ENCODE assay signal across 18 cellular contexts in the genomic region with DNA sequence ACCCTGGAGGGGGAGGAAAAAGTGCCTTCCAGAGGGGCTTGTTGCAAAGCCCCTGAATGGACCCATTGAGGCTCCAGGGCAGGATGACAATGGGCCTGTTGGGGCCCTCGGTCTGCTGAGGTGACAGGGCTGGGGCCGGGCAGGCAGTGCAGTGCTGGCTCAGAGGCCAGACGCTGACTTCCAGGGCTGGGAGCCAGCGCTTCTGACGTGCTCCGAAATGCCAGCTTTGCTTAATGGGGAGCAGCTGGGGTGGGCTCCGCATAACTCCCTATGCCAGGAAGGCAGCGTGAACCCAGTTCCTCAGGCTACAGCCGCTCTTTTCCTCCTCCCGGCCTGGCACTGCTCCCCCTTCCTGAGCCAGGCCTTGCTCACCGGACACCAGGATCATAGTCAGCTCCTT. TPM values are rescaled to one million over a fixed set of nuclear protein-coding genes. Genes with fewer than 3 reads are reported as not detected.
DNase-seq lines count a peak whose midpoint lies in the region; ATAC-seq and TF ChIP-seq lines count a peak whose summit lies in the region.
"Had no signal": no experiment of that assay in that cellular context is flagged by ENCODE, and none has a peak within 500 bp of the region (broad histone marks: within the 10 kb centered on the region; RNA-seq: fewer than 3 reads in every experiment).

No MANE protein-coding gene starts in this region.

- H3K36me3 ChIP-seq in IMR-90 (ENCODE audit: control insufficient read depth, insufficient read depth, low read length) (no peaks in the 10 kb centered on the region), sigmoid colon (no peaks in the 10 kb centered on the region), uterus (no peaks in the 10 kb centered on the region)
- H3K36me3 ChIP-seq: spleen had no signal

- H2BK15ac ChIP-seq in IMR-90 (ENCODE audit: low read depth, low read length) = no peak overlapping the region

- POLR2A ChIA-PET in IMR-90 (lab: Charles Lee; ENCODE audit: unreplicated experiment) = no interaction called here

- H3K4me3 ChIP-seq in IMR-90 (ENCODE audit: insufficient read depth, low read depth, low read length) (no peak overlapping the region), sigmoid colon (no peak overlapping the region), uterus (no peak overlapping the region)
- H3K4me3 ChIP-seq: spleen had no signal

- CTCF ChIA-PET in IMR-90 (lab: Yijun Ruan, JAX) = interaction anchor here (1.1 kb wide), 1 partner anchor 173 kb away, joined by 5 read pairs; no protein-coding TSS in a partner anchor

- H3K27me3 ChIP-seq in IMR-90 (ENCODE audit: control insufficient read depth, insufficient read depth, low read length) = no peaks in the 10 kb centered on the region
- H3K27me3 ChIP-seq in sigmoid colon = no peaks in the 10 kb centered on the region
- H3K27me3 ChIP-seq in uterus = no peaks in the 10 kb centered on the region
- H3K27me3 ChIP-seq: spleen had no signal

- H3K14ac ChIP-seq in IMR-90 (replicated peaks; ENCODE audit: low read depth, low read length) = no peak overlapping the region

- 58% methylated on average over 7 of the region's 11 CpGs; no CpG with 5 or more reads in 1 of the 2 experiments for WGBS in IMR-90 (ENCODE audit: extremely low coverage in 2 of 2, insufficient read length in 1 of 2), 2 experiments
- WGBS in sigmoid colon, 2 donors = 91 to 94% methylated on average over 11 of the region's 11 CpGs

- intact Hi-C loops in IMR-90 (cut with micrococcal nuclease) (no loop called here), left ventricle myocardium superior (cut with micrococcal nuclease) (no loop called here), sigmoid colon (cut with DNase I) (no loop called here), uterus (cut with DNase I; ENCODE audit: low total_unique reads) (no loop called here)

- peaks cover 76 to 80% of the 10 kb centered on the region in 2 experiments for H3K79me1 ChIP-seq in IMR-90 (ENCODE audit: low read depth in 1 of 2, low read length in 2 of 2)

- no peak overlapping the region for H2AK5ac ChIP-seq in IMR-90 (ENCODE audit: low read depth, low read length)

- DNase-seq in IMR-90 (no peak), cerebellar cortex (ENCODE audit: low spot score) (peak; percentile 96), left ventricle myocardium superior (peak; percentile 71), sigmoid colon (peak; percentile 91), H4 (ENCODE audit: low spot score) (no peak), uterus (no peak)
- DNase-seq: activated CD4-positive, CD25-positive, alpha-beta regulatory T cell treated with anti-CD3 and anti-CD28 coated beads, Interleukin-2, amount 50 U/mL, for 72 hours; activated CD8-positive, alpha-beta memory T cell treated with anti-CD3 and anti-CD28 coated beads, Interleukin-2, amount 50 U/mL, for 4 hours; AML-193; Calu3; effector memory CD8-positive, alpha-beta T cell; KBM-7; NCI-H1417; SHP77 treated with DMSO at 0.1 percent for 48 hours; spleen; stimulated activated naive CD8-positive, alpha-beta T cell treated with anti-CD3 and anti-CD28 coated beads, Interleukin-15, Interleukin-2, amounts not matched to agents 100 U/mL and 50 U/mL, for 24 hours had no signal

- H3K4me1 ChIP-seq in IMR-90 (ENCODE audit: control insufficient read depth, insufficient read depth, low read length) (peaks cover 6% of the 10 kb centered on the region; the same call in 1 of the 2 replicates), sigmoid colon (peaks cover 0 to 85% (median 75%) of the 10 kb centered on the region in 4 donors), uterus (no peaks in the 10 kb centered on the region)
- H3K4me1 ChIP-seq: spleen had no signal

- no peak overlapping the region for H3K4me2 ChIP-seq in IMR-90 (ENCODE audit: low read depth, low read length)

- no peak overlapping the region for H3K27ac ChIP-seq in IMR-90 (ENCODE audit: insufficient read depth, low read length)
- peak overlapping the region; percentile 75 to 98 (median 86) for H3K27ac ChIP-seq in sigmoid colon
- no peak overlapping the region for H3K27ac ChIP-seq in uterus
- H3K27ac ChIP-seq: spleen had no signal

- H4K20me1 ChIP-seq in IMR-90 (ENCODE audit: insufficient read depth, low read length) = peaks cover 21% of the 10 kb centered on the region; the same call in 1 of the 2 replicates

- peaks cover 23% of the 10 kb centered on the region for H3K9me1 ChIP-seq in IMR-90 (ENCODE audit: insufficient read depth, low read length)

- no peak overlapping the region for H2AFZ ChIP-seq in IMR-90 (replicated peaks; ENCODE audit: low read length, poor library complexity)

- dilution Hi-C loops in IMR-90 (cut with HindIII; ENCODE audit: low sequenced_read_pairs, unreplicated experiment) = no loop called here

- H4K8ac ChIP-seq in IMR-90 (ENCODE audit: low read depth in 2 of 2, low read length in 2 of 2) = no peak overlapping the region

- H3K9me3 ChIP-seq in IMR-90 (ENCODE audit: control insufficient read depth, insufficient read depth, low read length) (no peaks in the 10 kb centered on the region), sigmoid colon (no peaks in the 10 kb centered on the region), uterus (no peaks in the 10 kb centered on the region)
- H3K9me3 ChIP-seq: spleen had no signal

- BruUV-seq in IMR-90 (replicated peaks; lab: Mats Ljungman, UMichigan) = no TSS peak

- no peak overlapping the region for H4K5ac ChIP-seq in IMR-90 (ENCODE audit: low read depth, low read length)

- peak overlapping the region; percentile 0 for H2AK9ac ChIP-seq in IMR-90 (replicated peaks; ENCODE audit: low read depth, low read length, poor library complexity)

- in situ Hi-C loops in IMR-90 (cut with MboI; ENCODE audit: low sequenced_read_pairs) = loop anchor here (10.0 kb wide), 1 partner anchor 394 kb away; no protein-coding TSS in a partner anchor

- no peak for ATAC-seq in IMR-90 (ENCODE audit: low read depth)
- ATAC-seq in left ventricle myocardium superior = peak; percentile 71
- no peak for ATAC-seq in HG03097 (IDR thresholded peaks at IDR 0.05; ENCODE audit: low FRiP score, unreplicated experiment)
- ATAC-seq in GM21381 (IDR thresholded peaks at IDR 0.05; ENCODE audit: unreplicated experiment) = no peak
- ATAC-seq: effector memory CD8-positive, alpha-beta T cell; stimulated activated naive CD8-positive, alpha-beta T cell treated with anti-CD3 and anti-CD28 coated beads, Interleukin-15, Interleukin-2, amounts not matched to agents 100 U/mL and 50 U/mL, for 24 hours had no signal

- H2BK5ac ChIP-seq in IMR-90 (ENCODE audit: low read depth, low read length, poor library complexity, severe bottlenecking) = no peak overlapping the region

- TF ChIP-seq RAD21 in IMR-90 (IDR thresholded peaks at IDR 0.05; ENCODE audit: low read length) = no peak

- no peak overlapping the region for H2BK20ac ChIP-seq in IMR-90 (ENCODE audit: low read depth, low read length)

- no peak overlapping the region for H3K4ac ChIP-seq in IMR-90 (ENCODE audit: low read depth, low read length)

- TF ChIP-seq CTCF in IMR-90 (conservative IDR thresholded peaks at IDR 0.05; ENCODE audit: low read depth, low read length) (no peak), sigmoid colon (IDR thresholded peaks at IDR 0.05) (no peak), uterus (IDR thresholded peaks at IDR 0.05) (no peak)

- H3K9ac ChIP-seq in IMR-90 (ENCODE audit: low read depth, low read length) = no peak overlapping the region

- H3K18ac ChIP-seq in IMR-90 (ENCODE audit: low read depth, low read length) = no peak overlapping the region

- TF ChIP-seq POLR2A in IMR-90 (IDR thresholded peaks at IDR 0.05; ENCODE audit: low read depth, low read length) (no peak), sigmoid colon (IDR thresholded peaks at IDR 0.05) (no peak), uterus (IDR thresholded peaks at IDR 0.05) (no peak)

- no peak overlapping the region for H2BK120ac ChIP-seq in IMR-90 (ENCODE audit: low read depth, low read length)

- H3K56ac ChIP-seq in IMR-90 (ENCODE audit: extremely low read depth, insufficient read depth, low read length) = no peak overlapping the region

- H4K91ac ChIP-seq in IMR-90 (ENCODE audit: insufficient read depth, low read depth, low read length) = no peak overlapping the region

- TF ChIP-seq EP300 in sigmoid colon (IDR thresholded peaks at IDR 0.05) = peak in 2 of 4 donors; percentile 25 to 63

- no peak overlapping the region for H3K23ac ChIP-seq in IMR-90 (ENCODE audit: low read depth, low read length)

TF ChIP-seq in IMR-90, 13 proteins besides CTCF, POLR2A, EP300 and RAD21 (continues in another document):
- TF ChIP-seq CEBPB (IDR thresholded peaks at IDR 0.05; ENCODE audit: low read depth, low read length) (no peak), BHLHE40 (IDR thresholded peaks at IDR 0.05; ENCODE audit: low read depth, low read length) (no peak), RFX5 (IDR thresholded peaks at IDR 0.05; ENCODE audit: low read depth, low read length) (no peak), MAFK (IDR thresholded peaks at IDR 0.05; ENCODE audit: low read depth, low read length) (no peak), MAZ (IDR thresholded peaks at IDR 0.05; ENCODE audit: borderline replicate concordance, low read depth, low read length) (no peak), FOS (IDR thresholded peaks at IDR 0.05; ENCODE audit: low read depth, low read length) (no peak), SMC3 (IDR thresholded peaks at IDR 0.05; ENCODE audit: low read depth, low read length) (no peak), NFE2L2 (IDR thresholded peaks at IDR 0.05; ENCODE audit: low read depth, low read length) (no peak), RCOR1 (IDR thresholded peaks at IDR 0.05; ENCODE audit: insufficient replicate concordance, low read length) (no peak), MXI1 (IDR thresholded peaks at IDR 0.05; ENCODE audit: borderline replicate concordance, low read depth, low read length) (no peak)
- TF ChIP-seq, protein P1, sequence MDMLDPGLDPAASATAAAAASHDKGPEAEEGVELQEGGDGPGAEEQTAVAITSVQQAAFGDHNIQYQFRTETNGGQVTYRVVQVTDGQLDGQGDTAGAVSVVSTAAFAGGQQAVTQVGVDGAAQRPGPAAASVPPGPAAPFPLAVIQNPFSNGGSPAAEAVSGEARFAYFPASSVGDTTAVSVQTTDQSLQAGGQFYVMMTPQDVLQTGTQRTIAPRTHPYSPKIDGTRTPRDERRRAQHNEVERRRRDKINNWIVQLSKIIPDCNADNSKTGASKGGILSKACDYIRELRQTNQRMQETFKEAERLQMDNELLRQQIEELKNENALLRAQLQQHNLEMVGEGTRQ (IDR thresholded peaks at IDR 0.05; ENCODE audit: low read depth, low read length) = no peak

RNA-seq across cellular contexts. Expression of a gene that starts 17.7 kb away (rescaled TPM):
- total RNA-seq in IMR-90 (2012; rRNA removed) (4.5 and 4.7 TPM in 2 replicates), left ventricle myocardium superior (8.8 TPM), sigmoid colon (10 to 100 TPM; 22.1 to 62.6 (median 38.2) TPM), uterus (10 to 100 TPM in 1 of 4 donors, 1 to 10 TPM in 3; 2.6 to 31.6 (median 5.7) TPM)
- polyA plus RNA-seq in IMR-90 (2012; rRNA removed) (12.3 and 12.6 TPM in 2 replicates), sigmoid colon (1 to 10 TPM; 1.2 to 9.6 (median 2.3) TPM)
- polyA plus RNA-seq in IMR-90 (2012; cell fraction: cytosol; rRNA removed) = 4.9 and 7.2 TPM in 2 replicates
- 50.0 and 63.2 TPM in 2 replicates for polyA plus RNA-seq in IMR-90 (2012; cell fraction: nucleus; rRNA removed; ENCODE audit: low replicate concordance)
- total RNA-seq in H4 (2014; rRNA removed; shearing (Covaris generic)) = 0.76 and 1.8 TPM in 2 replicates

Comparison
In these comparisons a context has a peak if more than half of its experiments do, and no peak if none do; other contexts are left out.
1. DNase-seq: peak in cerebellar cortex (single experiment), left ventricle myocardium superior (single experiment) and sigmoid colon (single experiment); none in IMR-90 (single experiment), H4 (single experiment) and uterus (0 of 2).
2. H3K27ac ChIP-seq: peak in sigmoid colon (4 of 4); none in IMR-90 (single experiment) and uterus (0 of 2).